8 cellular contexts compared by ENCODE assay signal in genomic region chr3:58463181-58463941, GRCh38. TPM values are rescaled to one million over a fixed set of nuclear protein-coding genes. Genes with fewer than 3 reads are reported as not detected.
A peak's percentile ranks its signal among the peaks of the same experiment; 100 is the strongest.
DNase-seq lines count a peak whose midpoint lies in the region; ATAC-seq and TF ChIP-seq lines count a peak whose summit lies in the region.

No MANE protein-coding gene starts in this region.

- H3K27me3 ChIP-seq in suprapubic skin, result no peaks in the 10 kb centered on the region

- TF ChIP-seq CTCF in foreskin fibroblast (IDR thresholded peaks at IDR 0.05; ENCODE audit: low read depth, low read length), result peak; percentile 94
- peak; percentile 53 to 81 for TF ChIP-seq CTCF in suprapubic skin (IDR thresholded peaks at IDR 0.05)

- TF ChIP-seq EP300 in suprapubic skin (IDR thresholded peaks at IDR 0.05), result no peak

- peaks cover 11% of the 10 kb centered on the region for H3K4me1 ChIP-seq in suprapubic skin

- DNase-seq in COLO829 (ENCODE audit: low spot score), result peak; percentile 84
- DNase-seq in HUDEP-2 (lab: John Stamatoyannopoulos, UW; ENCODE audit: unreplicated experiment in 76 of 76), result peak in 65 of 76 experiments; percentile 3 to 72 (median 43)
- peak; percentile 76 for DNase-seq in RPMI8226
- peak; percentile 52 for DNase-seq in activated effector memory CD4-positive, alpha-beta T cell treated with Interleukin-2 at 50 U/mL for 16 hours
- DNase-seq in foreskin fibroblast, result peak; percentile 85 to 94
- peak in 46 of 56 donors; percentile 4 to 74 (median 34) for DNase-seq in nucleus accumbens (lab: John Stamatoyannopoulos, UW)
- DNase-seq in suprapubic skin (ENCODE audit: low spot score in 2 of 2), result peak; percentile 78 to 86

- 17% methylated on average over 18 of the region's 18 CpGs for WGBS in suprapubic skin

- H3K27ac ChIP-seq in suprapubic skin, result no peak overlapping the region

- H3K9me3 ChIP-seq in suprapubic skin, result no peaks in the 10 kb centered on the region

- ATAC-seq in GM19467 (IDR thresholded peaks at IDR 0.05; ENCODE audit: unreplicated experiment), result peak; percentile 83

- no peaks in the 10 kb centered on the region for H3K36me3 ChIP-seq in suprapubic skin

- peak overlapping the region in 1 of 2 donors; percentile 28 for H3K4me3 ChIP-seq in foreskin fibroblast (ENCODE audit: low read depth in 1 of 2, low read length in 2 of 2)
- peak overlapping the region; percentile 20 for H3K4me3 ChIP-seq in suprapubic skin

- TF ChIP-seq POLR2A in suprapubic skin (IDR thresholded peaks at IDR 0.05), result no peak

RNA-seq across cellular contexts. Expression of gene KCTD6, which starts 28.5 kb away (rescaled TPM):
- total RNA-seq in suprapubic skin, result 10 to 100 TPM in 2 of 4 donors, 1 to 10 TPM in 2; 8.0 to 19.2 (median 12.7) TPM

RNA-seq across cellular contexts. Expression of gene PDHB, which starts 29.7 kb away (rescaled TPM):
- 10 to 100 TPM; 49.9 to 89.8 (median 78.0) TPM for total RNA-seq in suprapubic skin

Comparison
In these comparisons a context has a peak if more than half of its experiments do, and no peak if none do; other contexts are left out.
1. DNase-seq: peak in every context shown above with its lines; median percentile 90 in foreskin fibroblast; 84 in COLO829; 82 in suprapubic skin; 76 in RPMI8226; 52 in activated effector memory CD4-positive, alpha-beta T cell treated with Interleukin-2 at 50 U/mL for 16 hours; 43 in HUDEP-2; 34 in nucleus accumbens.